ENCODE assay signal across 8 cellular contexts in the genomic region with DNA sequence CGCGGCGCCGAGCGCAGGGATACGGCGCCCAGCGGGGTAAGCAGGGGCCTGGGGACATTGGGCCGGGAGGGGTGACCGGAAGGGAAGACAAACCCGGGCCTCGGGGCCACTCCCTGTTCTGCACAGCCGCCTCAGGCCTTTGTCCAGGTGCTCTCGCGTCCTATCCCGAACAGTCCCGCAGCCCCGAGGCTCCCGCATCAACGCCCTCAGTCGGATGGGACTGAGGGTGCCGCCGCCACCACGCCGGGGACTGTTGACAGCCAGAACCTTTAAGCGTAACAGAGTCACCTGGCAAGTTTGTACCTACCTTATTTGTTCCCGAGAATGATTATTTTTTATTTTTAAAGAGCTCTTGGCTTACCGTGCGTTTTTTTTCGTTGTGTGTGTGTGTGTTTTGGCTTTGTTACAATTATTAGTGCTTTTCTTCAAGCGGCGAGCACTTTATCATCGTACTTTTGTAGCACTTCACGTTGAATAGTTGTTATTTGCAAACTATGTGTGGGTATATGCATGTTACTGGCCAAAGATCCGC. TPM values are rescaled to one million over a fixed set of nuclear protein-coding genes. Genes with fewer than 3 reads are reported as not detected.
DNase-seq lines count a peak whose midpoint lies in the region; ATAC-seq and TF ChIP-seq lines count a peak whose summit lies in the region.

No MANE protein-coding gene starts in this region.

- intact Hi-C loops in OCI-LY7 (cut with micrococcal nuclease; ENCODE audit: unreplicated experiment), result loop anchor here (5.0 to 10.0 kb wide), 5 partner anchors 46 to 352 kb away; a partner anchor contains a TSS
- intact Hi-C loops in dendritic cell treated with granulocyte-macrophage colony-stimulating factor and Interleukin-4, amounts not matched to agents 40 ng/mL and 50 ng/mL, for 4 days (cut with micrococcal nuclease), result loop anchor here (5.0 kb wide), 2 partner anchors 36 to 154 kb away; a partner anchor contains a TSS

- H3K79me2 ChIP-seq in OCI-LY7 (ENCODE audit: insufficient read depth, low read depth, low read length), result peaks cover 93% of the 10 kb centered on the region

- H3K9me3 ChIP-seq in OCI-LY7 (ENCODE audit: low read length) (no peaks in the 10 kb centered on the region), muscle layer of colon (ENCODE audit: low read length) (no peaks in the 10 kb centered on the region)

- H3K4me1 ChIP-seq in OCI-LY7 (ENCODE audit: insufficient read depth, low read length, poor library complexity, severe bottlenecking) (peaks cover 49% of the 10 kb centered on the region), muscle layer of colon (ENCODE audit: insufficient read depth, low read length) (peaks cover 47% of the 10 kb centered on the region)

- H4K20me1 ChIP-seq in OCI-LY7 (ENCODE audit: insufficient read depth, low read length), result peaks cover 34% of the 10 kb centered on the region

- H3K27ac ChIP-seq in OCI-LY7 (ENCODE audit: low read depth, low read length, poor library complexity, severe bottlenecking) (peak overlapping the region; percentile 71), muscle layer of colon (ENCODE audit: low read depth, low read length) (peak overlapping the region; percentile 79)

- peak overlapping the region; percentile 92 for H2AFZ ChIP-seq in OCI-LY7 (ENCODE audit: low read length)

- H3K4me2 ChIP-seq in OCI-LY7 (ENCODE audit: low read length), result peak overlapping the region; percentile 88

- TSS peak; percentile 79 for BruUV-seq in OCI-LY7 (replicated peaks; lab: Mats Ljungman, UMichigan)

- H3K27me3 Mint-ChIP-seq in activated CD8-positive, alpha-beta memory T cell treated with anti-CD3 and anti-CD28 coated beads, Interleukin-2, amount 10 ng/mL, durations not matched to agents 7 days and 5 days, result no peaks in the 10 kb centered on the region
- H3K27me3 Mint-ChIP-seq in dendritic cell treated with granulocyte-macrophage colony-stimulating factor and Interleukin-4, amounts not matched to agents 40 ng/mL and 50 ng/mL, for 4 days, result no peaks in the 10 kb centered on the region

- CTCF ChIA-PET in activated CD8-positive, alpha-beta memory T cell treated with anti-CD3 and anti-CD28 coated beads, Interleukin-2, amount 10 ng/mL, durations not matched to agents 7 days and 5 days (lab: Charles Lee), result interaction anchor here (1.2 to 2.0 kb wide), 3 partner anchors 8 to 44 kb away, joined by 3 to 5 read pairs (median 3); no protein-coding TSS in a partner anchor
- CTCF ChIA-PET in OCI-LY7 (lab: Charles Lee; ENCODE audit: unreplicated experiment), result no interaction called here

- H3K9ac ChIP-seq in muscle layer of colon (ENCODE audit: low read length), result peak overlapping the region; percentile 46

- H3K36me3 ChIP-seq in OCI-LY7 (ENCODE audit: insufficient read depth, low read length) (peaks cover 35% of the 10 kb centered on the region), muscle layer of colon (ENCODE audit: insufficient read depth, low read length) (peaks cover 20% of the 10 kb centered on the region)

- H3K9me3 Mint-ChIP-seq in activated CD8-positive, alpha-beta memory T cell treated with anti-CD3 and anti-CD28 coated beads, Interleukin-2, amount 10 ng/mL, durations not matched to agents 7 days and 5 days (ENCODE audit: low read depth), result no peaks in the 10 kb centered on the region
- no peaks in the 10 kb centered on the region for H3K9me3 Mint-ChIP-seq in dendritic cell treated with granulocyte-macrophage colony-stimulating factor and Interleukin-4, amounts not matched to agents 40 ng/mL and 50 ng/mL, for 4 days

- POLR2A ChIA-PET in OCI-LY7 (lab: Charles Lee), result interaction anchor here (0.6 to 0.7 kb wide), 2 partner anchors 35 to 145 kb away, joined by 3 to 16 read pairs; no protein-coding TSS in a partner anchor

- peak overlapping the region; percentile 84 for H3K27ac Mint-ChIP-seq in activated CD8-positive, alpha-beta memory T cell treated with anti-CD3 and anti-CD28 coated beads, Interleukin-2, amount 10 ng/mL, durations not matched to agents 7 days and 5 days
- peak overlapping the region; percentile 90 for H3K27ac Mint-ChIP-seq in dendritic cell treated with granulocyte-macrophage colony-stimulating factor and Interleukin-4, amounts not matched to agents 40 ng/mL and 50 ng/mL, for 4 days

- no peak for DNase-seq in activated CD8-positive, alpha-beta memory T cell treated with anti-CD3 and anti-CD28 coated beads, Interleukin-2, amount 10 ng/mL, durations not matched to agents 7 days and 5 days
- DNase-seq in activated CD8-positive, alpha-beta memory T cell treated with anti-CD3 and anti-CD28 coated beads, Interleukin-2, amount 50 U/mL, for 4 hours, result no peak
- DNase-seq in OCI-LY7 (ENCODE audit: low spot score) (no peak), NK-92 (lab: John Stamatoyannopoulos, UW; ENCODE audit: unreplicated experiment) (no peak), kidney tubule cell (ENCODE audit: low spot score) (no peak)

- peak; percentile 48 for ATAC-seq in activated CD8-positive, alpha-beta memory T cell treated with anti-CD3 and anti-CD28 coated beads, Interleukin-2, amount 10 ng/mL, durations not matched to agents 7 days and 5 days
- ATAC-seq in HG03039 (IDR thresholded peaks at IDR 0.05; ENCODE audit: unreplicated experiment), result peak; percentile 21

- H3K9me2 ChIP-seq in OCI-LY7 (ENCODE audit: insufficient read depth, low read length), result no peaks in the 10 kb centered on the region

- no peak for TF ChIP-seq CTCF in OCI-LY7 (conservative IDR thresholded peaks at IDR 0.05; ENCODE audit: low read length)

- H3K4me3 Mint-ChIP-seq in activated CD8-positive, alpha-beta memory T cell treated with anti-CD3 and anti-CD28 coated beads, Interleukin-2, amount 10 ng/mL, durations not matched to agents 7 days and 5 days, result peak overlapping the region; percentile 89
- peak overlapping the region; percentile 94 for H3K4me3 Mint-ChIP-seq in dendritic cell treated with granulocyte-macrophage colony-stimulating factor and Interleukin-4, amounts not matched to agents 40 ng/mL and 50 ng/mL, for 4 days

- H3K36me3 Mint-ChIP-seq in activated CD8-positive, alpha-beta memory T cell treated with anti-CD3 and anti-CD28 coated beads, Interleukin-2, amount 10 ng/mL, durations not matched to agents 7 days and 5 days, result peaks cover 28% of the 10 kb centered on the region
- H3K36me3 Mint-ChIP-seq in dendritic cell treated with granulocyte-macrophage colony-stimulating factor and Interleukin-4, amounts not matched to agents 40 ng/mL and 50 ng/mL, for 4 days (ENCODE audit: low read depth), result peaks cover 48% of the 10 kb centered on the region

- peaks cover 56% of the 10 kb centered on the region for H3K4me1 Mint-ChIP-seq in activated CD8-positive, alpha-beta memory T cell treated with anti-CD3 and anti-CD28 coated beads, Interleukin-2, amount 10 ng/mL, durations not matched to agents 7 days and 5 days
- H3K4me1 Mint-ChIP-seq in dendritic cell treated with granulocyte-macrophage colony-stimulating factor and Interleukin-4, amounts not matched to agents 40 ng/mL and 50 ng/mL, for 4 days (ENCODE audit: low read depth), result peaks cover 52% of the 10 kb centered on the region

- no peaks in the 10 kb centered on the region for H3K27me3 ChIP-seq in muscle layer of colon (ENCODE audit: control insufficient read depth in 1 of 2, insufficient read depth in 2 of 2, low read length in 2 of 2)

- peak overlapping the region; percentile 86 for H3K4me3 ChIP-seq in OCI-LY7 (ENCODE audit: low read depth, low read length, poor library complexity, severe bottlenecking)
- peak overlapping the region; percentile 64 to 98 for H3K4me3 ChIP-seq in muscle layer of colon (ENCODE audit: low read depth in 1 of 2, low read length in 2 of 2)

RNA-seq across cellular contexts. Expression of a gene that starts 0.4 kb away (rescaled TPM):
- total RNA-seq in activated CD8-positive, alpha-beta memory T cell treated with anti-CD3 and anti-CD28 coated beads, Interleukin-2, amount 10 ng/mL, durations not matched to agents 7 days and 5 days, result 10 to 100 TPM; 29.1 to 33.5 TPM
- total RNA-seq in OCI-LY7 (2014; rRNA removed; shearing (Covaris generic)), result 18.2 and 18.7 TPM in 2 replicates
- total RNA-seq in OCI-LY7 (2022), result 33.0 and 38.9 TPM in 2 replicates

RNA-seq across cellular contexts. Expression of a gene that starts 0.7 kb away (rescaled TPM):
- 10 to 100 TPM; 29.9 to 32.3 TPM for total RNA-seq in activated CD8-positive, alpha-beta memory T cell treated with anti-CD3 and anti-CD28 coated beads, Interleukin-2, amount 10 ng/mL, durations not matched to agents 7 days and 5 days
- 26.1 and 29.2 TPM in 2 replicates for total RNA-seq in OCI-LY7 (2014; rRNA removed; shearing (Covaris generic))
- total RNA-seq in OCI-LY7 (2022), result 36.3 and 38.7 TPM in 2 replicates

RNA-seq across cellular contexts. Expression of a gene that starts 34.2 kb away (rescaled TPM):
- total RNA-seq in activated CD8-positive, alpha-beta memory T cell treated with anti-CD3 and anti-CD28 coated beads, Interleukin-2, amount 10 ng/mL, durations not matched to agents 7 days and 5 days, result 1 to 10 TPM; 7.3 to 9.6 TPM
- 16.7 and 17.1 TPM in 2 replicates for total RNA-seq in OCI-LY7 (2014; rRNA removed; shearing (Covaris generic))
- total RNA-seq in OCI-LY7 (2022), result 11.2 and 13.1 TPM in 2 replicates

RNA-seq across cellular contexts. Expression of a gene that starts 40.5 kb away (rescaled TPM):
- 1 to 10 TPM; 1.2 to 6.1 TPM for total RNA-seq in activated CD8-positive, alpha-beta memory T cell treated with anti-CD3 and anti-CD28 coated beads, Interleukin-2, amount 10 ng/mL, durations not matched to agents 7 days and 5 days
- total RNA-seq in OCI-LY7 (2014; rRNA removed; shearing (Covaris generic)), result 0.57 and 0.82 TPM in 2 replicates
- 3.0 and 3.2 TPM in 2 replicates for total RNA-seq in OCI-LY7 (2022)
